13 cellular contexts compared by ENCODE assay signal in the genomic region with DNA sequence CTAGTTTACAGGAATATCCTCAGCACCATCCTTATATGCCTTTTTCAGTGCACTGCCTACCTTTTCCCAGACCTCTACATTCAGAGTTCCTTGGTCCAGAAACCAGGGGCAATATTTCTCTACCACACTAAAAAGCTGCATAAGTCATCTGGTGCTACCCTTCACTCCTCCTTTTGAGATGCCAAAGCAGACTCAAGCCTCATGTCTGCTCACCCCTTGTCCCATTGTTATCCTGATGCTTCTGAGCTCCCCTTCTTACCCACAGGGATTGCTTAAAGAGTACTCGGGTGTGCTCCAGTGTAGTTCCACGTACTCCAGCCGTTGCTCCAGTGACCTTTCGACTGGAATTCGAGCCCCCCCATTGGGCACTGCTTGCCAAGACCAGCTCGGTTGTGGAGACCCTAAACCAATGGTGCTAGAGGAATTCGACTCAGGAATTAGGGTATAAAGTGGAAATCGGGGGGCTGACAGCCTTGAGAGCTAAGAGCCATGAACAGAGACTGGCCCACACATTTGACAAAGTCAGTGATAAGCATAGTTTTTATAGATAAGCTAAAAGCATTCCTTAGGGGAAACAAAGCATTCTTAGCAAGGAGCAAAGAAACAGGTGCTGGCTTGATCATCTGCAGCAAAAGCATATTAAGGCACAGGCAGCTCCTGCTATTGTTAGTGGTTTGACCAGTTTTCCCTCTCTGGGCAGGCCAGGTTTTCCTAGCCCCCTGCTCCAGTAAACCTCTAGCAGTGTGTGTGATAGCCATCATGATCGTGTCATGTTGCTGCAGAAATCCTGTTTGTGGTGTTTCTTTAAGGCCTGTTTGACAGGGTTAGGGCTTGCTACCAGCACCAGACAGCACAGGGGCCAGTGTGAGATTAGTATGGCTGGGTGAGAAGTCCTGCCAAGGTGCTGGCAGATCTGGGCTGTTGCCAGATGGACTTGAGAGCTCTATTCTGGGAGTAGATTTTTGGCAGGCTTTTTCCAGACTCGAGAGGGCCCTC. TPM values are rescaled to one million over a fixed set of nuclear protein-coding genes. Genes with fewer than 3 reads are reported as not detected.
DNase-seq lines count a peak whose midpoint lies in the region; ATAC-seq, FAIRE-seq and TF ChIP-seq lines count a peak whose summit lies in the region.
"Had no signal": no experiment of that assay in that cellular context is flagged by ENCODE, and none has a peak within 500 bp of the region (broad histone marks: within the 10 kb centered on the region; RNA-seq: fewer than 3 reads in every experiment).

No MANE protein-coding gene starts in this region.

- no peak overlapping the region for H2BK15ac ChIP-seq in neuronal stem cell (ENCODE audit: low read length)

- no peak overlapping the region for H3K4me3 ChIP-seq in liver (ENCODE audit: low read depth in 1 of 3, low read length in 3 of 3)
- no peak overlapping the region for H3K4me3 ChIP-seq in HepG2 (replicated peaks in 1 of 3; ENCODE audit: insufficient read depth in 1 of 3, low read depth in 2 of 3, low read length in 3 of 3)
- H3K4me3 ChIP-seq in gastroesophageal sphincter: no peak overlapping the region
- no peak overlapping the region for H3K4me3 ChIP-seq in neuronal stem cell (ENCODE audit: low read length in 2 of 2)
- H3K4me3 ChIP-seq in tibial nerve: no peak overlapping the region
- H3K4me3 ChIP-seq: dorsolateral prefrontal cortex, SJSA1 had no signal

- in situ Hi-C loops in HepG2 (cut with HindIII; ENCODE audit: extremely low pct_ligation_motif_present, low pct_unique_long_range_greater_than_20kb): loop anchor here (25.0 kb wide), 1 partner anchor 1238 kb away; no protein-coding TSS in a partner anchor

- peak overlapping the region; percentile 4 for H3K18ac ChIP-seq in neuronal stem cell (ENCODE audit: low read length)

- H3K27me3 Mint-ChIP-seq in activated naive CD8-positive, alpha-beta T cell treated with anti-CD3 and anti-CD28 coated beads for 36 hours: no peaks in the 10 kb centered on the region
- H3K27me3 Mint-ChIP-seq: activated CD4-positive, alpha-beta T cell treated with anti-CD3 and anti-CD28 coated beads for 36 hours had no signal

- no peaks in the 10 kb centered on the region for H3K36me3 Mint-ChIP-seq in activated naive CD8-positive, alpha-beta T cell treated with anti-CD3 and anti-CD28 coated beads for 36 hours

- TF ChIP-seq POLR2A in HepG2 (IDR thresholded peaks at IDR 0.05; ENCODE audit: insufficient read depth in 1 of 2, low read depth in 2 of 2, low read length in 2 of 2) (no peak), gastroesophageal sphincter (IDR thresholded peaks at IDR 0.05) (no peak), tibial nerve (IDR thresholded peaks at IDR 0.05) (no peak)

- TF ChIP-seq RAD21 in liver (IDR thresholded peaks at IDR 0.05) (peak in 1 of 2 donors; percentile 16), HepG2 (CRISPR knock-in tag; IDR thresholded peaks at IDR 0.05) (no peak)

- TF ChIP-seq CTCF in liver (IDR thresholded peaks at IDR 0.05; ENCODE audit: low read depth, low read length, missing input control) (no peak), HepG2 (CRISPR knock-in tag; IDR thresholded peaks at IDR 0.05) (no peak), gastroesophageal sphincter (IDR thresholded peaks at IDR 0.05) (no peak), tibial nerve (IDR thresholded peaks at IDR 0.05) (no peak)

- no peak overlapping the region for H2BK12ac ChIP-seq in neuronal stem cell (ENCODE audit: low read length)

- no peaks in the 10 kb centered on the region for H3K27me3 ChIP-seq in liver (ENCODE audit: control insufficient read depth in 4 of 4, insufficient read depth in 4 of 4, low read length in 3 of 4)
- H3K27me3 ChIP-seq in HepG2 (ENCODE audit: control insufficient read depth in 1 of 2, insufficient read depth in 2 of 2, low read length in 2 of 2): peaks cover 0 to 1% of the 10 kb centered on the region in 2 experiments; a peak in 1 of 5 replicates
- no peaks in the 10 kb centered on the region for H3K27me3 ChIP-seq in gastroesophageal sphincter
- peaks cover 0 to 2% (median 0%) of the 10 kb centered on the region in 3 experiments for H3K27me3 ChIP-seq in neuronal stem cell (ENCODE audit: control insufficient read depth in 3 of 3, insufficient read depth in 3 of 3, low read depth in 1 of 3, low read length in 3 of 3)
- H3K27me3 ChIP-seq in tibial nerve: no peaks in the 10 kb centered on the region
- H3K27me3 ChIP-seq: SJSA1 had no signal

- H2AFZ ChIP-seq in HepG2 (ENCODE audit: low read length) (no peak overlapping the region), neuronal stem cell (ENCODE audit: low read length) (no peak overlapping the region)

- H4K91ac ChIP-seq in neuronal stem cell (ENCODE audit: low read depth, low read length, poor library complexity): no peak overlapping the region

- H3K9ac ChIP-seq in liver (ENCODE audit: low read depth in 1 of 2, low read length in 2 of 2) (no peak overlapping the region), HepG2 (ENCODE audit: insufficient read depth, low read depth, low read length) (no peak overlapping the region), neuronal stem cell (ENCODE audit: low read depth, low read length, poor library complexity) (no peak overlapping the region)

- H3K4ac ChIP-seq in neuronal stem cell (ENCODE audit: low read length): no peak overlapping the region

- H3K9me3 Mint-ChIP-seq in activated naive CD8-positive, alpha-beta T cell treated with anti-CD3 and anti-CD28 coated beads for 36 hours: no peaks in the 10 kb centered on the region

- H4K8ac ChIP-seq in neuronal stem cell (ENCODE audit: low read depth, low read length): no peak overlapping the region

- H2BK5ac ChIP-seq in neuronal stem cell (ENCODE audit: low read length): no peak overlapping the region

- no peak overlapping the region for H2AK5ac ChIP-seq in neuronal stem cell (ENCODE audit: low read depth, low read length)

- H3K4me1 ChIP-seq in liver (ENCODE audit: control insufficient read depth in 4 of 4, insufficient read depth in 4 of 4, low read length in 3 of 4) (peaks cover 0 to 9% (median 7%) of the 10 kb centered on the region in 4 donors), HepG2 (ENCODE audit: insufficient read depth, low read length) (no peaks in the 10 kb centered on the region), gastroesophageal sphincter (peaks cover 8 to 40% (median 12%) of the 10 kb centered on the region in 3 donors), neuronal stem cell (ENCODE audit: control insufficient read depth in 2 of 2, insufficient read depth in 1 of 2, low read depth in 1 of 2, low read length in 2 of 2) (peaks cover 0 to 4% of the 10 kb centered on the region in 2 donors), tibial nerve (peaks cover 0 to 20% (median 0%) of the 10 kb centered on the region in 4 donors)
- H3K4me1 ChIP-seq: SJSA1 had no signal

- intact Hi-C loops in HepG2 (cut with micrococcal nuclease; ENCODE audit: unreplicated experiment): no loop called here

- H3K9me3 ChIP-seq in liver (ENCODE audit: control insufficient read depth in 4 of 4, low read length in 3 of 4): no peaks in the 10 kb centered on the region
- H3K9me3 ChIP-seq in HepG2 (ENCODE audit: low read length): no peaks in the 10 kb centered on the region
- H3K9me3 ChIP-seq in gastroesophageal sphincter: no peaks in the 10 kb centered on the region
- H3K9me3 ChIP-seq in neuronal stem cell (replicated peaks in 1 of 2; ENCODE audit: control insufficient read depth in 2 of 2, insufficient read depth in 1 of 2, low read depth in 1 of 2, low read length in 2 of 2): no peaks in the 10 kb centered on the region
- H3K9me3 ChIP-seq in tibial nerve: no peaks in the 10 kb centered on the region
- H3K9me3 ChIP-seq: SJSA1 had no signal

- FAIRE-seq in HepG2 (lab: Jason Lieb, UNC): no peak

- no peak overlapping the region for H3K23ac ChIP-seq in neuronal stem cell (ENCODE audit: low read depth, low read length, poor library complexity)

- H3K79me2 ChIP-seq in HepG2 (ENCODE audit: insufficient read depth, low read length): no peaks in the 10 kb centered on the region

- ATAC-seq in HepG2: no peak
- ATAC-seq in gastroesophageal sphincter: peak; percentile 32
- ATAC-seq in HG03439 (IDR thresholded peaks at IDR 0.05; ENCODE audit: unreplicated experiment): no peak
- ATAC-seq: activated CD4-positive, alpha-beta T cell treated with anti-CD3 and anti-CD28 coated beads for 36 hours had no signal

- no peaks in the 10 kb centered on the region for H3K79me1 ChIP-seq in neuronal stem cell (ENCODE audit: low read depth, low read length)

- TF ChIP-seq EP300 in HepG2 (IDR thresholded peaks at IDR 0.05; ENCODE audit: low read depth in 2 of 2, low read length in 2 of 2) (no peak), HepG2 (CRISPR knock-in tag; IDR thresholded peaks at IDR 0.05; ENCODE audit: borderline replicate concordance) (no peak), gastroesophageal sphincter (IDR thresholded peaks at IDR 0.05) (no peak), tibial nerve (IDR thresholded peaks at IDR 0.05) (no peak)

- no peak overlapping the region for H2BK120ac ChIP-seq in neuronal stem cell (ENCODE audit: low read depth, low read length)

- H3K4me3 Mint-ChIP-seq in activated naive CD8-positive, alpha-beta T cell treated with anti-CD3 and anti-CD28 coated beads for 36 hours: no peak overlapping the region
- H3K4me3 Mint-ChIP-seq: activated CD4-positive, alpha-beta T cell treated with anti-CD3 and anti-CD28 coated beads for 36 hours had no signal

- no peaks in the 10 kb centered on the region for H4K20me1 ChIP-seq in HepG2 (ENCODE audit: insufficient read depth, low read length)

- H3K36me3 ChIP-seq in liver (ENCODE audit: control insufficient read depth in 4 of 4, insufficient read depth in 3 of 4, low read depth in 1 of 4, low read length in 3 of 4) (no peaks in the 10 kb centered on the region), HepG2 (replicated peaks in 1 of 2; ENCODE audit: control insufficient read depth in 1 of 2, insufficient read depth in 2 of 2, low read length in 2 of 2) (no peaks in the 10 kb centered on the region), gastroesophageal sphincter (no peaks in the 10 kb centered on the region), neuronal stem cell (replicated peaks in 1 of 2; ENCODE audit: control insufficient read depth in 2 of 2, insufficient read depth in 2 of 2, low read length in 2 of 2) (no peaks in the 10 kb centered on the region), tibial nerve (no peaks in the 10 kb centered on the region)
- H3K36me3 ChIP-seq: SJSA1 had no signal

- DNase-seq in HepG2 (ENCODE audit: low spot score): no peak
- DNase-seq in neuronal stem cell (ENCODE audit: low spot score): no peak
- no peak for DNase-seq in activated naive CD8-positive, alpha-beta T cell treated with anti-CD3 and anti-CD28 coated beads for 36 hours
- no peak for DNase-seq in effector CD4-positive, alpha-beta T cell
- DNase-seq in tibial nerve (ENCODE audit: low spot score in 2 of 2): no peak
- DNase-seq: activated CD4-positive, alpha-beta T cell treated with anti-CD3 and anti-CD28 coated beads for 36 hours; activated naive CD4-positive, alpha-beta T cell treated with Interleukin-2 at 50 U/mL for 16 hours; NCI-H2171 treated with DMSO at 0.1 percent for 48 hours had no signal

- no peak overlapping the region for H3K27ac ChIP-seq in liver (ENCODE audit: low read depth in 1 of 2, low read length in 2 of 2)
- H3K27ac ChIP-seq in HepG2 (ENCODE audit: extremely low read length, insufficient read depth, low read length): no peak overlapping the region
- H3K27ac ChIP-seq in gastroesophageal sphincter: peak overlapping the region; percentile 58 to 86 (median 82)
- no peak overlapping the region for H3K27ac ChIP-seq in neuronal stem cell (replicated peaks; ENCODE audit: low read length)
- no peak overlapping the region for H3K27ac ChIP-seq in tibial nerve
- H3K27ac ChIP-seq: dorsolateral prefrontal cortex, SJSA1 had no signal

- POLR2A ChIA-PET in HepG2 (lab: Yijun Ruan, JAX): no interaction called here

- no peak overlapping the region for H3K4me2 ChIP-seq in HepG2 (ENCODE audit: low read depth, low read length)
- no peak overlapping the region for H3K4me2 ChIP-seq in neuronal stem cell (ENCODE audit: insufficient read depth, low read length, poor library complexity, severe bottlenecking)

- no peaks in the 10 kb centered on the region for H3K4me1 Mint-ChIP-seq in activated naive CD8-positive, alpha-beta T cell treated with anti-CD3 and anti-CD28 coated beads for 36 hours
- H3K4me1 Mint-ChIP-seq: activated CD4-positive, alpha-beta T cell treated with anti-CD3 and anti-CD28 coated beads for 36 hours had no signal

- CTCF ChIA-PET in HepG2 (lab: Yijun Ruan, JAX; ENCODE audit: low intra/inter-chr PET ratio, low total read pairs): no interaction called here

- H3K27ac Mint-ChIP-seq in activated naive CD8-positive, alpha-beta T cell treated with anti-CD3 and anti-CD28 coated beads for 36 hours: no peak overlapping the region
- H3K27ac Mint-ChIP-seq: activated CD4-positive, alpha-beta T cell treated with anti-CD3 and anti-CD28 coated beads for 36 hours had no signal

- no peak overlapping the region for H3K14ac ChIP-seq in neuronal stem cell (ENCODE audit: low read length)

- 66% methylated on average over 10 of the region's 10 CpGs for WGBS in liver
- 2% methylated on average over 10 of the region's 10 CpGs for WGBS in HepG2 (ENCODE audit: low lambda C conversion rate)
- WGBS in gastroesophageal sphincter (ENCODE audit: low coverage in 1 of 2), 2 donors: 22 to 60% methylated on average over 1 to 5 of the region's 10 CpGs
- no CpG with 5 or more reads among the region's 10 CpGs for WGBS in neuronal stem cell (ENCODE audit: extremely low coverage in 2 of 2, insufficient read length in 2 of 2, insufficient replicate concordance in 1 of 2), 2 donors
- 68 to 78% methylated on average over 10 of the region's 10 CpGs for WGBS in tibial nerve, 2 donors

- no TSS peak for BruUV-seq in HepG2 (replicated peaks; lab: Mats Ljungman, UMichigan)

RNA-seq across cellular contexts. Expression of gene WDR1, which starts 57.5 kb away (rescaled TPM):
- total RNA-seq in liver: 10 to 100 TPM; 60.3 to 97.4 TPM
- polyA plus RNA-seq in liver: 10 to 100 TPM; 31.1 to 71.1 TPM
- total RNA-seq in HepG2 (2016; rRNA removed; fragmentation: Illumina TruSeq; extraction: Trizol): 106 and 120 TPM in 2 replicates
- 50.7 and 51.7 TPM in 2 replicates for total RNA-seq in HepG2 (2016; cell fraction: cytosol; rRNA removed; fragmentation: Illumina TruSeq; extraction: Trizol; ENCODE audit: low read depth)
- 98.1 and 109 TPM in 2 replicates for total RNA-seq in HepG2 (2016; cell fraction: insoluble cytoplasmic fraction; rRNA removed; fragmentation: Illumina TruSeq; extraction: Trizol)
- 54.9 and 56.0 TPM in 2 replicates for total RNA-seq in HepG2 (2016; cell fraction: membrane; rRNA removed; fragmentation: Illumina TruSeq; extraction: Trizol)
- 57.3 and 65.4 TPM in 2 replicates for total RNA-seq in HepG2 (2016; cell fraction: nucleus; rRNA removed; fragmentation: Illumina TruSeq; extraction: Trizol)
- polyA plus RNA-seq in HepG2 (2011; rRNA removed): 198 and 199 TPM in 2 replicates
- polyA plus RNA-seq in HepG2 (2011; cell fraction: cytosol; rRNA removed): 187 and 226 TPM in 2 replicates
- 166 and 177 TPM in 2 replicates for polyA plus RNA-seq in HepG2 (2011; cell fraction: nucleus; rRNA removed)
- 117 and 122 TPM in 2 replicates for polyA plus RNA-seq in HepG2 (2012)
- polyA plus RNA-seq in HepG2 (2016; cell fraction: cytosol; fragmentation: Illumina TruSeq; extraction: Trizol; ENCODE audit: low read depth): 33.9 and 35.4 TPM in 2 replicates
- polyA plus RNA-seq in HepG2 (2016; cell fraction: insoluble cytoplasmic fraction; fragmentation: Illumina TruSeq; extraction: Trizol; ENCODE audit: low read depth): 136 and 179 TPM in 2 replicates
- 47.7 and 51.7 TPM in 2 replicates for polyA plus RNA-seq in HepG2 (2016; cell fraction: membrane; fragmentation: Illumina TruSeq; extraction: Trizol; ENCODE audit: low read depth)
- polyA plus RNA-seq in HepG2 (2016; cell fraction: nucleus; fragmentation: Illumina TruSeq; extraction: Trizol; ENCODE audit: insufficient read depth, low read depth): 118 and 124 TPM in 2 replicates
- polyA minus RNA-seq in HepG2 (2011; rRNA and poly(A)+ RNA removed; ENCODE audit: low replicate concordance): 149 and 296 TPM in 2 replicates
- polyA minus RNA-seq in HepG2 (2011; cell fraction: cytosol; rRNA and poly(A)+ RNA removed): 111 and 136 TPM in 2 replicates
- polyA minus RNA-seq in HepG2 (2011; cell fraction: nucleus; rRNA and poly(A)+ RNA removed): 82.2 and 96.2 TPM in 2 replicates
- total RNA-seq in gastroesophageal sphincter: 100 to 1,000 TPM; 353 to 530 (median 419) TPM
- 78.8 TPM for polyA plus RNA-seq in neuronal stem cell (2013, experiment 1 of 2)
- polyA plus RNA-seq in neuronal stem cell (2013, experiment 2 of 2): 78.7 TPM
- total RNA-seq in activated naive CD8-positive, alpha-beta T cell treated with anti-CD3 and anti-CD28 coated beads for 36 hours: 100 to 1,000 TPM; 372 to 385 TPM
- total RNA-seq in tibial nerve: 100 to 1,000 TPM; 142 to 204 (median 148) TPM

Comparison
In these comparisons a context has a peak if more than half of its experiments do, and no peak if none do; other contexts are left out.
1. H3K27ac ChIP-seq: peak in gastroesophageal sphincter (4 of 4); none in liver (0 of 2), HepG2 (single experiment), neuronal stem cell (single experiment) and tibial nerve (0 of 4).